ENCODE assay signal across 8 cellular contexts in genomic region chr6:19837511-19838441, GRCh38. TPM values are rescaled to one million over a fixed set of nuclear protein-coding genes. Genes with fewer than 3 reads are reported as not detected.
A peak's percentile ranks its signal among the peaks of the same experiment; 100 is the strongest.
DNase-seq lines count a peak whose midpoint lies in the region; ATAC-seq and TF ChIP-seq lines count a peak whose summit lies in the region.

No MANE protein-coding gene starts in this region.

- peaks cover 40% of the 10 kb centered on the region for H3F3A ChIP-seq in neural progenitor cell (ENCODE audit: low read depth)

- H3K36me3 Mint-ChIP-seq in neural progenitor cell: peaks cover 16% of the 10 kb centered on the region

- H3K36me3 ChIP-seq in neural progenitor cell: no peaks in the 10 kb centered on the region

- no peaks in the 10 kb centered on the region for H3K9me3 ChIP-seq in neural progenitor cell (ENCODE audit: low read depth)

- H4K20me1 ChIP-seq in neural progenitor cell (ENCODE audit: low read depth): peaks cover 22% of the 10 kb centered on the region

- no peaks in the 10 kb centered on the region for H3K9me3 Mint-ChIP-seq in neural progenitor cell

- H2AFZ ChIP-seq in neural progenitor cell (replicated peaks): no peak overlapping the region

- H3K27me3 ChIP-seq in neural progenitor cell: peaks cover 16% of the 10 kb centered on the region

- ATAC-seq in HG02678 (IDR thresholded peaks at IDR 0.05; ENCODE audit: unreplicated experiment) (no peak), GM18517 (IDR thresholded peaks at IDR 0.05; ENCODE audit: unreplicated experiment) (no peak)

- H3K79me2 ChIP-seq in neural progenitor cell (ENCODE audit: low read depth): peaks cover 49% of the 10 kb centered on the region

- H3K4me1 ChIP-seq in neural progenitor cell: peaks cover 36% of the 10 kb centered on the region

- peak overlapping the region; percentile 79 for H3K27ac ChIP-seq in neural progenitor cell

- peak overlapping the region; percentile 96 for H3K4me2 ChIP-seq in neural progenitor cell

- DNase-seq in Daoy (ENCODE audit: low read depth) (peak; percentile 71), NCI-H526 treated with DMSO at 0.1 percent for 48 hours (lab: John Stamatoyannopoulos, UW) (peak; percentile 58), fibroblast of peridontal ligament (ENCODE audit: extremely low read depth) (peak; percentile 23), neural progenitor cell (ENCODE audit: low spot score) (peak; percentile 87), UCSD-AML1 (lab: John Stamatoyannopoulos, UW; ENCODE audit: unreplicated experiment) (no peak), putamen (ENCODE audit: low spot score) (no peak)

- peak overlapping the region; percentile 99 for H3K4me3 Mint-ChIP-seq in neural progenitor cell

- H3K4me3 ChIP-seq in neural progenitor cell: peak overlapping the region; percentile 91

- peaks cover 51% of the 10 kb centered on the region for H3K4me1 Mint-ChIP-seq in neural progenitor cell

- peak overlapping the region; percentile 64 for H3K9ac ChIP-seq in neural progenitor cell

- peaks cover 7% of the 10 kb centered on the region for H3K27me3 Mint-ChIP-seq in neural progenitor cell (ENCODE audit: insufficient read depth, low read depth)

- TF ChIP-seq CTCF in neural progenitor cell (IDR thresholded peaks at IDR 0.05): no peak

- peak overlapping the region; percentile 82 for H3K27ac Mint-ChIP-seq in neural progenitor cell

RNA-seq across cellular contexts. Expression of gene ID4, which starts 0.6 kb away (rescaled TPM):
- total RNA-seq in Daoy (2014; rRNA removed; shearing (Covaris generic)): 2.1 and 3.0 TPM in 2 replicates
- total RNA-seq in neural progenitor cell (ENCODE audit: low replicate concordance): 23.9 and 29.2 TPM in 2 replicates

Comparison
In these comparisons a context has a peak if more than half of its experiments do, and no peak if none do; other contexts are left out.
1. DNase-seq: peak in Daoy (single experiment), NCI-H526 treated with DMSO at 0.1 percent for 48 hours (single experiment), fibroblast of peridontal ligament (single experiment) and neural progenitor cell (single experiment); none in UCSD-AML1 (single experiment) and putamen (single experiment).